8 cellular contexts compared by ENCODE assay signal in the genomic region with DNA sequence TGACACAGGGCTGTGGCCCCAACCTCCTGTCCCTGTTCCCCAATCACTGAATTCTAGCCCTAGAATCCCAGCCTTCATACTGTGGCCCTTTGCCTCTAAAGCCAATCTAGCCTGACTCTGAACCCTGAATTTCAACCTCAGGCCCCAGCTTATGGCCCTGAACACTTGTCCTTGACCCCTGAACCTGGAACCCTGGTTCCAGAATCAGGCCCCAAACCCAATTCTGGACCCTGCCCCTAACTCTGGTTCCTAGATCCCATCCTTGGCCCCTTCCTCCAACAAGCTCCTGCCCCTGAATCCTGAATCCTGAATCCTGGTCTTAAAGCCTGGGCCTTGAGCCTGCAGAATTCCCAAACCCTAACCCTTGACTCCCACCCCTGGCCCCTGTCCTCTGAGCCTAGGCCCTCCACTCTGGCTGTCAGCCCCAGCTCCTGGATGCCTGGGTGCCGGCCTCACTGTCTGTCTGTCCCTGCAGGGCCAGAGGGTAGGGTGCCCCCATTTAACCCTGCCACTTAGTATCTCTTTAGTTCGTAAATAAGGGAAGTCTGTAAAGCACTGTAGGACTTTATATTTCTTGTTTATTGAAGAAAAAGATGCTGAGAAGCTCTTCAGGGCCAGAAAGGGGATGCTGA. TPM values are rescaled to one million over a fixed set of nuclear protein-coding genes. Genes with fewer than 3 reads are reported as not detected.
A peak's percentile ranks its signal among the peaks of the same experiment; 100 is the strongest.
DNase-seq lines count a peak whose midpoint lies in the region; ATAC-seq and TF ChIP-seq lines count a peak whose summit lies in the region.

No MANE protein-coding gene starts in this region.

- H3K4me1 ChIP-seq in DOHH2 (ENCODE audit: control insufficient read depth, low read length): peaks cover 28% of the 10 kb centered on the region
- H3K4me1 ChIP-seq in Panc1 (ENCODE audit: control insufficient read depth, insufficient read depth, low read length): peaks cover 60% of the 10 kb centered on the region
- peaks cover 41 to 75% (median 45%) of the 10 kb centered on the region in 3 donors for H3K4me1 ChIP-seq in esophagus squamous epithelium

- peak overlapping the region; percentile 59 for H3K4me3 ChIP-seq in DOHH2 (ENCODE audit: low read length)
- H3K4me3 ChIP-seq in Panc1 (ENCODE audit: low read depth in 2 of 2, low read length in 2 of 2): peak overlapping the region; percentile 70 to 72
- H3K4me3 ChIP-seq in esophagus squamous epithelium: peak overlapping the region; percentile 39 to 88 (median 66)

- H3K27me3 ChIP-seq in DOHH2 (ENCODE audit: control insufficient read depth, low read length): no peaks in the 10 kb centered on the region
- no peaks in the 10 kb centered on the region for H3K27me3 ChIP-seq in Panc1 (ENCODE audit: control insufficient read depth, insufficient read depth, low read length)
- H3K27me3 ChIP-seq in esophagus squamous epithelium: no peaks in the 10 kb centered on the region

- H3K9me3 ChIP-seq in DOHH2 (ENCODE audit: control insufficient read depth, insufficient read depth, low read length): no peaks in the 10 kb centered on the region
- no peaks in the 10 kb centered on the region for H3K9me3 ChIP-seq in Panc1 (ENCODE audit: control insufficient read depth, insufficient read depth, low read depth, low read length)
- no peaks in the 10 kb centered on the region for H3K9me3 ChIP-seq in esophagus squamous epithelium

- POLR2A ChIA-PET in Panc1 (lab: Charles Lee): no interaction called here

- in situ Hi-C loops in Panc1 (cut with HindIII; ENCODE audit: low pct_unique_long_range_greater_than_20kb, low sequenced_read_pairs): no loop called here

- no peak overlapping the region for H3K27ac ChIP-seq in DOHH2 (ENCODE audit: low read depth, low read length)
- H3K27ac ChIP-seq in Panc1 (ENCODE audit: low read length): peak overlapping the region; percentile 91
- H3K27ac ChIP-seq in esophagus squamous epithelium: peak overlapping the region; percentile 76 to 92 (median 87)

- H3K79me2 ChIP-seq in DOHH2 (ENCODE audit: control insufficient read depth, low read length): peaks cover 13% of the 10 kb centered on the region

- H3K36me3 ChIP-seq in DOHH2 (ENCODE audit: control insufficient read depth, low read length) (no peaks in the 10 kb centered on the region), Panc1 (ENCODE audit: control insufficient read depth, insufficient read depth, low read length) (no peaks in the 10 kb centered on the region), esophagus squamous epithelium (peaks cover 0 to 8% (median 0%) of the 10 kb centered on the region in 3 donors)

- H3K4me2 ChIP-seq in DOHH2 (ENCODE audit: low read length): peak overlapping the region; percentile 56

- WGBS in esophagus squamous epithelium, 2 donors: 71 to 84% methylated on average over 2 of the region's 2 CpGs

- CTCF ChIA-PET in Panc1 (lab: Charles Lee): interaction anchor here (0.6 to 0.7 kb wide), 2 partner anchors 30 to 76 kb away, joined by 3 to 4 read pairs; no protein-coding TSS in a partner anchor

- H3F3A ChIP-seq in DOHH2 (ENCODE audit: control insufficient read depth, insufficient read depth): no peaks in the 10 kb centered on the region

- DNase-seq in Panc1 (ENCODE audit: low read depth, low spot score) (no peak), esophagus squamous epithelium (lab: John Stamatoyannopoulos, UW) (no peak), posterior vena cava (ENCODE audit: low spot score) (peak; percentile 47), GM03348 (ENCODE audit: low spot score) (no peak), activated gamma-delta T cell treated with Interleukin-2 at 50 U/mL for 16 hours (no peak), NCI-H2081 (lab: John Stamatoyannopoulos, UW) (no peak)

- intact Hi-C loops in Panc1 (cut with micrococcal nuclease; ENCODE audit: unreplicated experiment): no loop called here
- intact Hi-C loops in esophagus squamous epithelium (cut with DNase I): loop anchor here (5.0 to 10.0 kb wide), 2 partner anchors 82 to 96 kb away; no protein-coding TSS in a partner anchor
- intact Hi-C loops in posterior vena cava (cut with DNase I): loop anchor here in 1 of 2 donors (2.0 to 10.0 kb wide), 2 partner anchors 74 to 834 kb away; no protein-coding TSS in a partner anchor

- no peak for TF ChIP-seq CTCF in DOHH2 (IDR thresholded peaks at IDR 0.05; ENCODE audit: low read depth, low read length, poor library complexity, severe bottlenecking)
- TF ChIP-seq CTCF in Panc1 (IDR thresholded peaks at IDR 0.05): no peak
- TF ChIP-seq CTCF in esophagus squamous epithelium (IDR thresholded peaks at IDR 0.05): no peak

- no peaks in the 10 kb centered on the region for H4K20me1 ChIP-seq in DOHH2 (ENCODE audit: control insufficient read depth, insufficient read depth, low read depth, low read length)

- no peaks in the 10 kb centered on the region for H3K9me2 ChIP-seq in DOHH2 (replicated peaks; ENCODE audit: control insufficient read depth, low read length)

- no TSS peak for BruUV-seq in Panc1 (replicated peaks; lab: Mats Ljungman, UMichigan)

- TF ChIP-seq POLR2A in esophagus squamous epithelium (IDR thresholded peaks at IDR 0.05): no peak

- no peak for ATAC-seq in Panc1
- ATAC-seq in HG02798 (IDR thresholded peaks at IDR 0.05; ENCODE audit: poor library complexity, unreplicated experiment): no peak

RNA-seq across cellular contexts. Expression of gene INPP5A, which starts 1.3 kb away (rescaled TPM):
- total RNA-seq in Panc1 (2021; ENCODE audit: unreplicated experiment): 60.0 TPM
- 78.4 TPM for polyA plus RNA-seq in Panc1 (2012; ENCODE audit: insufficient read length)
- 10 to 100 TPM; 16.9 to 58.2 (median 29.5) TPM for total RNA-seq in esophagus squamous epithelium
- total RNA-seq in posterior vena cava: 100 to 1,000 TPM in 1 of 2 donors, 10 to 100 TPM in 1; 65.2 to 102 TPM
